2 cellular contexts compared by ENCODE assay signal in the genomic region with DNA sequence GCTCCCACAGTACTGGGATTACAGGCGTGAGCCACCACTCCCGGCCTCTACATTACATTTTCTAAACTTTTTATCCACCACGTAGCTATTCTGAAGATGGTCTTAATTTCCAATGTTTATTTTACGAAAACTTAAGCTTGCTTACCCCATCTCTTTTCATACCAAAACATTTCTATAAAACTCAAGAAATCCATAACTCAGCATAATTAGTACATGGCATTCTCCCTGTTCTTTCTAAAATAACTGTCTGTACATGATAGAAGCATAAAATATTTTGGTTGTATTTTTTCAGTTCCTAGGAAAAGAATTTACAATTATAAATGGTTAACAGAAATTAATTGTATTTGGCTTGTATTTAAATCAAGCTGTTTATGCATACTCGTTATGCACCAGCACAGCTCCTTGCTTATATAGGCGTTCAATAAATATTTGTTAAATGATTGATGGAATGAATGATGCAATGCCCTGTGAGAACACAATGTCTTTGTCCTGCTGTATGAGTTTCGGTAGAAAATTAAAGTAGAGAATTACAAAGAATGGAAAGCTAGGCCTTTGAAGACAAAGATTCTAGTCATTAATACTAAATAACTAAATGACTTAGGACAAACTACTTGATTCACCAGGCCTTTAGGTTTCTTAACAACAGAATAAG.
TF ChIP-seq lines count a peak whose summit lies in the region.

No MANE protein-coding gene starts in this region.

TF ChIP-seq in A549, 52 proteins besides CTCF, POLR2A, EP300 and RAD21:
- TF ChIP-seq GATA3 (IDR thresholded peaks at IDR 0.05; ENCODE audit: borderline replicate concordance), result no peak
- TF ChIP-seq MAFK (IDR thresholded peaks at IDR 0.05; ENCODE audit: partially characterized antibody), result peak; percentile 59

TF ChIP-seq in IMR-90, 13 proteins besides CTCF, POLR2A, EP300 and RAD21:
- TF ChIP-seq MAFK (IDR thresholded peaks at IDR 0.05; ENCODE audit: low read depth, low read length) (peak; percentile 44), MXI1 (IDR thresholded peaks at IDR 0.05; ENCODE audit: borderline replicate concordance, low read depth, low read length) (no peak)
